Comparison of ENCODE assay signal across 8 cellular contexts in genomic region chr16:8572919-8573724, GRCh38. TPM values are rescaled to one million over a fixed set of nuclear protein-coding genes. Genes with fewer than 3 reads are reported as not detected.
A peak's percentile ranks its signal among the peaks of the same experiment; 100 is the strongest.
DNase-seq lines count a peak whose midpoint lies in the region; ATAC-seq, FAIRE-seq and TF ChIP-seq lines count a peak whose summit lies in the region.

No MANE protein-coding gene starts in this region.

- in situ Hi-C loops in HepG2 (cut with HindIII; ENCODE audit: extremely low pct_ligation_motif_present, low pct_unique_long_range_greater_than_20kb): no loop called here

- peak; percentile 25 for ATAC-seq in HepG2

- peak in 2 of 3 experiments; percentile 7 to 18 for DNase-seq in NCI-H1417 (lab: John Stamatoyannopoulos, UW)
- DNase-seq in NCI-H1417 treated with DMSO at 0.1 percent for 48 hours (lab: John Stamatoyannopoulos, UW): no peak
- peak; percentile 64 for DNase-seq in Karpas-422
- DNase-seq in adrenal gland: peak in 3 of 7 donors; percentile 20 to 34 (median 28)
- peak; percentile 61 for DNase-seq in HepG2 (ENCODE audit: low spot score)
- DNase-seq in stimulated activated CD4-positive, alpha-beta T cell treated with anti-CD3 and anti-CD28 coated beads, Interleukin-2, amount 100 ng/mL, for 48 hours: no peak
- no peak for DNase-seq in immature natural killer cell
- no peak for DNase-seq in activated CD8-positive, alpha-beta memory T cell treated with anti-CD3 and anti-CD28 coated beads, Interleukin-2, amount 50 U/mL, for 4 hours

- H3K4me3 ChIP-seq in Karpas-422 (ENCODE audit: low read length) (no peak overlapping the region), adrenal gland (no peak overlapping the region), HepG2 (replicated peaks in 1 of 3; ENCODE audit: insufficient read depth in 1 of 3, low read depth in 2 of 3, low read length in 3 of 3) (peak overlapping the region in 2 of 3 experiments; percentile 20 to 28; a peak in 3 of 6 replicates)

- FAIRE-seq in HepG2 (lab: Jason Lieb, UNC): peak; percentile 46

- CTCF ChIA-PET in HepG2 (lab: Yijun Ruan, JAX; ENCODE audit: low intra/inter-chr PET ratio, low total read pairs): interaction anchor here (1.5 to 5.6 kb wide), 2 partner anchors 62 to 82 kb away, joined by 6 to 39 read pairs; no protein-coding TSS in a partner anchor

- H3K4me1 ChIP-seq in Karpas-422 (ENCODE audit: low read length) (no peaks in the 10 kb centered on the region), adrenal gland (replicated peaks in 1 of 2) (no peaks in the 10 kb centered on the region), HepG2 (ENCODE audit: insufficient read depth, low read length) (peaks cover 76% of the 10 kb centered on the region)

- H3K79me2 ChIP-seq in Karpas-422 (ENCODE audit: low read length): no peaks in the 10 kb centered on the region
- H3K79me2 ChIP-seq in HepG2 (ENCODE audit: insufficient read depth, low read length): no peaks in the 10 kb centered on the region

- H3K36me3 ChIP-seq in Karpas-422 (ENCODE audit: insufficient read depth, low read length) (no peaks in the 10 kb centered on the region), adrenal gland (replicated peaks in 1 of 2) (no peaks in the 10 kb centered on the region), HepG2 (replicated peaks in 1 of 2; ENCODE audit: control insufficient read depth in 1 of 2, insufficient read depth in 2 of 2, low read length in 2 of 2) (no peaks in the 10 kb centered on the region)

- BruUV-seq in HepG2 (replicated peaks; lab: Mats Ljungman, UMichigan): no TSS peak

- WGBS in adrenal gland, 4 donors: 29 to 36% (median 30%) methylated on average over 7 of the region's 7 CpGs
- 14% methylated on average over 7 of the region's 7 CpGs for WGBS in HepG2 (ENCODE audit: low lambda C conversion rate)

- no peak overlapping the region for H3K27ac ChIP-seq in Karpas-422 (ENCODE audit: low read length)
- no peak overlapping the region for H3K27ac ChIP-seq in adrenal gland
- no peak overlapping the region for H3K27ac ChIP-seq in HepG2 (ENCODE audit: extremely low read length, insufficient read depth, low read length)

- no peak overlapping the region for H3K9ac ChIP-seq in Karpas-422 (ENCODE audit: low read length)
- no peak overlapping the region for H3K9ac ChIP-seq in HepG2 (ENCODE audit: insufficient read depth, low read depth, low read length)

- H3K36me3 Mint-ChIP-seq in immature natural killer cell: no peaks in the 10 kb centered on the region

- TF ChIP-seq EP300 in HepG2 (IDR thresholded peaks at IDR 0.05; ENCODE audit: low read depth in 2 of 2, low read length in 2 of 2) (0 out of 4 replicates have a peak, but pooled peaks of 1 of the 2 experiments have one; percentile 41), HepG2 (CRISPR knock-in tag; IDR thresholded peaks at IDR 0.05; ENCODE audit: borderline replicate concordance) (no peak)

- H3K4me3 Mint-ChIP-seq in immature natural killer cell: no peak overlapping the region

- H3K9me3 Mint-ChIP-seq in immature natural killer cell: no peaks in the 10 kb centered on the region

- no peak overlapping the region for H3K27ac Mint-ChIP-seq in immature natural killer cell

- POLR2A ChIA-PET in HepG2 (lab: Yijun Ruan, JAX): no interaction called here

- peaks cover under 1 to 3% of the 10 kb centered on the region in 2 donors for H3K4me1 Mint-ChIP-seq in immature natural killer cell

- peaks cover 3 to 9% (median 8%) of the 10 kb centered on the region in 3 donors for H3K27me3 Mint-ChIP-seq in immature natural killer cell (ENCODE audit: low read depth in 3 of 3)

- H3K4me2 ChIP-seq in Karpas-422 (ENCODE audit: low read depth, low read length, poor library complexity, severe bottlenecking) (no peak overlapping the region), HepG2 (ENCODE audit: low read depth, low read length) (peak overlapping the region; percentile 87)

- H3K9me2 ChIP-seq in Karpas-422 (replicated peaks; ENCODE audit: insufficient read depth, low read length): no peaks in the 10 kb centered on the region

- H3K9me3 ChIP-seq in Karpas-422 (ENCODE audit: low read length): no peaks in the 10 kb centered on the region
- H3K9me3 ChIP-seq in adrenal gland (replicated peaks in 1 of 3): no peaks in the 10 kb centered on the region
- no peaks in the 10 kb centered on the region for H3K9me3 ChIP-seq in HepG2 (ENCODE audit: low read length)

- H3K27me3 ChIP-seq in Karpas-422 (ENCODE audit: low read length) (no peaks in the 10 kb centered on the region), adrenal gland (peaks cover 4% of the 10 kb centered on the region), HepG2 (ENCODE audit: control insufficient read depth in 1 of 2, insufficient read depth in 2 of 2, low read length in 2 of 2) (peaks cover 0 to 18% of the 10 kb centered on the region in 2 experiments; a peak in 1 of 5 replicates)

- H4K20me1 ChIP-seq in Karpas-422 (ENCODE audit: insufficient read depth, low read depth, low read length) (no peaks in the 10 kb centered on the region), HepG2 (ENCODE audit: insufficient read depth, low read length) (no peaks in the 10 kb centered on the region)

- intact Hi-C loops in adrenal gland (cut with DNase I) (loop anchor here in 1 of 2 donors (5.0 kb wide), 1 partner anchor 84 kb away; no protein-coding TSS in a partner anchor), HepG2 (cut with micrococcal nuclease; ENCODE audit: unreplicated experiment) (loop anchor here (1.0 to 10.0 kb wide), 2 partner anchors 62 to 562 kb away; no protein-coding TSS in a partner anchor)

- H2AFZ ChIP-seq in Karpas-422 (ENCODE audit: low read length): peak overlapping the region; percentile 55; the same call in 1 of the 2 replicates
- H2AFZ ChIP-seq in HepG2 (ENCODE audit: low read length): peak overlapping the region; percentile 70

- peak; percentile 76; the same call in 1 of the 2 replicates for TF ChIP-seq RAD21 in HepG2 (CRISPR knock-in tag; IDR thresholded peaks at IDR 0.05)

- TF ChIP-seq CTCF in adrenal gland (IDR thresholded peaks at IDR 0.05): peak; percentile 18 to 47 (median 35)
- peak; percentile 88 for TF ChIP-seq CTCF in HepG2 (CRISPR knock-in tag; IDR thresholded peaks at IDR 0.05)

- TF ChIP-seq POLR2A in adrenal gland (IDR thresholded peaks at IDR 0.05) (no peak), HepG2 (IDR thresholded peaks at IDR 0.05; ENCODE audit: insufficient read depth in 1 of 2, low read depth in 2 of 2, low read length in 2 of 2) (no peak)

RNA-seq across cellular contexts. Expression of gene TMEM114, which starts 17.2 kb away (rescaled TPM):
- total RNA-seq in Karpas-422 (2014; rRNA removed; shearing (Covaris generic); ENCODE audit: low replicate concordance): not detected in 2 replicates
- total RNA-seq in adrenal gland (not detected), HepG2 (2016; rRNA removed; fragmentation: Illumina TruSeq; extraction: Trizol) (not detected in 2 replicates)
- polyA plus RNA-seq in adrenal gland (1 to 10 TPM in 1 of 3 donors, under 1 TPM in 1, not detected in 1; 0.24 to 1.1 TPM), HepG2 (2011; rRNA removed) (not detected in 2 replicates), immature natural killer cell (not detected)
- not detected in 2 replicates for total RNA-seq in HepG2 (2016; cell fraction: cytosol; rRNA removed; fragmentation: Illumina TruSeq; extraction: Trizol; ENCODE audit: low read depth)
- total RNA-seq in HepG2 (2016; cell fraction: insoluble cytoplasmic fraction; rRNA removed; fragmentation: Illumina TruSeq; extraction: Trizol): not detected in 2 replicates
- total RNA-seq in HepG2 (2016; cell fraction: membrane; rRNA removed; fragmentation: Illumina TruSeq; extraction: Trizol): not detected in 2 replicates
- not detected in 2 replicates for total RNA-seq in HepG2 (2016; cell fraction: nucleus; rRNA removed; fragmentation: Illumina TruSeq; extraction: Trizol)
- polyA plus RNA-seq in HepG2 (2011; cell fraction: cytosol; rRNA removed): not detected in 2 replicates
- not detected in 2 replicates for polyA plus RNA-seq in HepG2 (2011; cell fraction: nucleus; rRNA removed)
- polyA plus RNA-seq in HepG2 (2012): not detected in 2 replicates
- not detected in 2 replicates for polyA plus RNA-seq in HepG2 (2016; cell fraction: cytosol; fragmentation: Illumina TruSeq; extraction: Trizol; ENCODE audit: low read depth)
- polyA plus RNA-seq in HepG2 (2016; cell fraction: insoluble cytoplasmic fraction; fragmentation: Illumina TruSeq; extraction: Trizol; ENCODE audit: low read depth): not detected in 2 replicates
- polyA plus RNA-seq in HepG2 (2016; cell fraction: membrane; fragmentation: Illumina TruSeq; extraction: Trizol; ENCODE audit: low read depth): not detected in 2 replicates
- not detected in 2 replicates for polyA plus RNA-seq in HepG2 (2016; cell fraction: nucleus; fragmentation: Illumina TruSeq; extraction: Trizol; ENCODE audit: insufficient read depth, low read depth)
- polyA minus RNA-seq in HepG2 (2011; rRNA and poly(A)+ RNA removed; ENCODE audit: low replicate concordance): not detected in 2 replicates
- polyA minus RNA-seq in HepG2 (2011; cell fraction: cytosol; rRNA and poly(A)+ RNA removed): not detected in 2 replicates
- not detected in 2 replicates for polyA minus RNA-seq in HepG2 (2011; cell fraction: nucleus; rRNA and poly(A)+ RNA removed)

RNA-seq across cellular contexts. Expression of gene METTL22, which starts 48.4 kb away (rescaled TPM):
- total RNA-seq in Karpas-422 (2014; rRNA removed; shearing (Covaris generic); ENCODE audit: low replicate concordance): 42.5 and 48.9 TPM in 2 replicates
- total RNA-seq in adrenal gland (10 to 100 TPM in 7 of 8 donors, 1 to 10 TPM in 1; 8.4 to 38.9 (median 22.3) TPM), HepG2 (2016; rRNA removed; fragmentation: Illumina TruSeq; extraction: Trizol) (23.3 and 36.2 TPM in 2 replicates)
- polyA plus RNA-seq in adrenal gland (10 to 100 TPM; 19.7 to 67.1 (median 41.6) TPM), HepG2 (2011; rRNA removed) (94.8 and 117 TPM in 2 replicates), immature natural killer cell (1 to 10 TPM; 7.5 to 9.9 (median 9.4) TPM)
- total RNA-seq in HepG2 (2016; cell fraction: cytosol; rRNA removed; fragmentation: Illumina TruSeq; extraction: Trizol; ENCODE audit: low read depth): 48.3 and 64.6 TPM in 2 replicates
- 19.9 and 37.6 TPM in 2 replicates for total RNA-seq in HepG2 (2016; cell fraction: insoluble cytoplasmic fraction; rRNA removed; fragmentation: Illumina TruSeq; extraction: Trizol)
- total RNA-seq in HepG2 (2016; cell fraction: membrane; rRNA removed; fragmentation: Illumina TruSeq; extraction: Trizol): 53.5 and 59.9 TPM in 2 replicates
- total RNA-seq in HepG2 (2016; cell fraction: nucleus; rRNA removed; fragmentation: Illumina TruSeq; extraction: Trizol): 55.5 and 57.5 TPM in 2 replicates
- 72.4 and 79.6 TPM in 2 replicates for polyA plus RNA-seq in HepG2 (2011; cell fraction: cytosol; rRNA removed)
- 323 and 325 TPM in 2 replicates for polyA plus RNA-seq in HepG2 (2011; cell fraction: nucleus; rRNA removed)
- 36.8 and 41.4 TPM in 2 replicates for polyA plus RNA-seq in HepG2 (2012)
- 50.0 and 66.7 TPM in 2 replicates for polyA plus RNA-seq in HepG2 (2016; cell fraction: cytosol; fragmentation: Illumina TruSeq; extraction: Trizol; ENCODE audit: low read depth)
- polyA plus RNA-seq in HepG2 (2016; cell fraction: insoluble cytoplasmic fraction; fragmentation: Illumina TruSeq; extraction: Trizol; ENCODE audit: low read depth): 23.8 and 27.8 TPM in 2 replicates
- polyA plus RNA-seq in HepG2 (2016; cell fraction: membrane; fragmentation: Illumina TruSeq; extraction: Trizol; ENCODE audit: low read depth): 50.2 and 62.5 TPM in 2 replicates
- 84.6 and 91.3 TPM in 2 replicates for polyA plus RNA-seq in HepG2 (2016; cell fraction: nucleus; fragmentation: Illumina TruSeq; extraction: Trizol; ENCODE audit: insufficient read depth, low read depth)
- polyA minus RNA-seq in HepG2 (2011; rRNA and poly(A)+ RNA removed; ENCODE audit: low replicate concordance): 102 and 146 TPM in 2 replicates
- 28.3 and 29.5 TPM in 2 replicates for polyA minus RNA-seq in HepG2 (2011; cell fraction: cytosol; rRNA and poly(A)+ RNA removed)
- polyA minus RNA-seq in HepG2 (2011; cell fraction: nucleus; rRNA and poly(A)+ RNA removed): 139 and 160 TPM in 2 replicates

Comparison
In these comparisons a context has a peak if more than half of its experiments do, and no peak if none do; other contexts are left out.
1. DNase-seq: peak in NCI-H1417 (2 of 3), Karpas-422 (single experiment) and HepG2 (single experiment); none in NCI-H1417 treated with DMSO at 0.1 percent for 48 hours (single experiment), stimulated activated CD4-positive, alpha-beta T cell treated with anti-CD3 and anti-CD28 coated beads, Interleukin-2, amount 100 ng/mL, for 48 hours (0 of 2), immature natural killer cell (0 of 3) and activated CD8-positive, alpha-beta memory T cell treated with anti-CD3 and anti-CD28 coated beads, Interleukin-2, amount 50 U/mL, for 4 hours (single experiment).
2. H3K4me3 ChIP-seq: peak in HepG2 (2 of 3); none in Karpas-422 (single experiment) and adrenal gland (0 of 4).